In genomic region chr22:24157783-24158170, GRCh38 we compare ENCODE assay signal across 9 cellular contexts. TPM values are rescaled to one million over a fixed set of nuclear protein-coding genes. Genes with fewer than 3 reads are reported as not detected.
DNase-seq lines count a peak whose midpoint lies in the region; ATAC-seq and TF ChIP-seq lines count a peak whose summit lies in the region.
"Had no signal": no experiment of that assay in that cellular context is flagged by ENCODE, and none has a peak within 500 bp of the region (broad histone marks: within the 10 kb centered on the region; RNA-seq: fewer than 3 reads in every experiment).

No MANE protein-coding gene starts in this region.

- no peak for DNase-seq in T-helper 2 cell treated with Interferon-gamma antibody and Interleukin-4, amounts not matched to agents 5 μg/mL and 100 μg/mL, for 36 hours (ENCODE audit: low spot score)
- no peak for DNase-seq in T-helper 2 cell
- DNase-seq in activated CD8-positive, alpha-beta T cell treated with anti-CD3 and anti-CD28 coated beads, Interleukin-2, amount 10 ng/mL, durations not matched to agents 7 days and 5 days, result no peak
- DNase-seq in thoracic aorta (ENCODE audit: low spot score), result peak; percentile 65
- no peak for DNase-seq in BE2C

- H3K36me3 Mint-ChIP-seq in T-helper 2 cell treated with Interferon-gamma antibody and Interleukin-4, amounts not matched to agents 5 μg/mL and 100 μg/mL, for 36 hours (ENCODE audit: low read depth), result peaks cover 13% of the 10 kb centered on the region
- H3K36me3 Mint-ChIP-seq in activated CD8-positive, alpha-beta T cell treated with anti-CD3 and anti-CD28 coated beads, Interleukin-2, amount 10 ng/mL, durations not matched to agents 7 days and 5 days (ENCODE audit: low read depth), result peaks cover 32% of the 10 kb centered on the region

- H3K9me3 ChIP-seq in thoracic aorta (no peaks in the 10 kb centered on the region), BE2C (no peaks in the 10 kb centered on the region)

- POLR2A ChIA-PET in activated CD8-positive, alpha-beta T cell treated with anti-CD3 and anti-CD28 coated beads, Interleukin-2, amount 10 ng/mL, durations not matched to agents 7 days and 5 days (lab: Charles Lee), result interaction anchor here (0.9 to 3.6 kb wide), 8 partner anchors 11 to 147 kb away, joined by 3 to 30 read pairs (median 7); partner anchors contain the start of gene CABIN1

- peaks cover 43 to 72% of the 10 kb centered on the region in 2 donors for H3K4me1 ChIP-seq in thoracic aorta (ENCODE audit: control insufficient read depth in 1 of 2, low read depth in 2 of 2)
- H3K4me1 ChIP-seq in BE2C, result peaks cover 9% of the 10 kb centered on the region

- CTCF ChIA-PET in activated CD8-positive, alpha-beta T cell treated with anti-CD3 and anti-CD28 coated beads, Interleukin-2, amount 10 ng/mL, durations not matched to agents 7 days and 5 days (lab: Charles Lee), result interaction anchor here (1.0 to 6.6 kb wide), 26 partner anchors 7 to 264 kb away, joined by 3 to 132 read pairs (median 12); partner anchors contain the start of genes CABIN1 and MIF

- TF ChIP-seq CTCF in thoracic aorta (IDR thresholded peaks at IDR 0.05) (peak; percentile 44), BE2C (IDR thresholded peaks at IDR 0.05; ENCODE audit: low read depth, low read length) (no peak)

- H3K27me3 Mint-ChIP-seq in T-helper 2 cell treated with Interferon-gamma antibody and Interleukin-4, amounts not matched to agents 5 μg/mL and 100 μg/mL, for 36 hours (ENCODE audit: low read depth), result no peaks in the 10 kb centered on the region
- no peaks in the 10 kb centered on the region for H3K27me3 Mint-ChIP-seq in activated CD8-positive, alpha-beta T cell treated with anti-CD3 and anti-CD28 coated beads, Interleukin-2, amount 10 ng/mL, durations not matched to agents 7 days and 5 days (ENCODE audit: low read depth)

- no peaks in the 10 kb centered on the region for H3K9me3 Mint-ChIP-seq in T-helper 2 cell treated with Interferon-gamma antibody and Interleukin-4, amounts not matched to agents 5 μg/mL and 100 μg/mL, for 36 hours
- H3K9me3 Mint-ChIP-seq in activated CD8-positive, alpha-beta T cell treated with anti-CD3 and anti-CD28 coated beads, Interleukin-2, amount 10 ng/mL, durations not matched to agents 7 days and 5 days (ENCODE audit: insufficient read depth), result no peaks in the 10 kb centered on the region

- peaks cover 47% of the 10 kb centered on the region for H3K4me1 Mint-ChIP-seq in T-helper 2 cell treated with Interferon-gamma antibody and Interleukin-4, amounts not matched to agents 5 μg/mL and 100 μg/mL, for 36 hours (ENCODE audit: low read depth)
- peaks cover 67% of the 10 kb centered on the region for H3K4me1 Mint-ChIP-seq in activated CD8-positive, alpha-beta T cell treated with anti-CD3 and anti-CD28 coated beads, Interleukin-2, amount 10 ng/mL, durations not matched to agents 7 days and 5 days (ENCODE audit: low read depth)

- no peaks in the 10 kb centered on the region for H3K36me3 ChIP-seq in thoracic aorta
- H3K36me3 ChIP-seq in BE2C, result no peaks in the 10 kb centered on the region

- H3K27ac Mint-ChIP-seq in T-helper 2 cell treated with Interferon-gamma antibody and Interleukin-4, amounts not matched to agents 5 μg/mL and 100 μg/mL, for 36 hours, result peak overlapping the region; percentile 92
- H3K27ac Mint-ChIP-seq in activated CD8-positive, alpha-beta T cell treated with anti-CD3 and anti-CD28 coated beads, Interleukin-2, amount 10 ng/mL, durations not matched to agents 7 days and 5 days, result peak overlapping the region; percentile 95

- H3K4me3 Mint-ChIP-seq in T-helper 2 cell treated with Interferon-gamma antibody and Interleukin-4, amounts not matched to agents 5 μg/mL and 100 μg/mL, for 36 hours, result peak overlapping the region; percentile 95
- peak overlapping the region; percentile 94 for H3K4me3 Mint-ChIP-seq in activated CD8-positive, alpha-beta T cell treated with anti-CD3 and anti-CD28 coated beads, Interleukin-2, amount 10 ng/mL, durations not matched to agents 7 days and 5 days

- ATAC-seq in activated CD8-positive, alpha-beta T cell treated with anti-CD3 and anti-CD28 coated beads, Interleukin-2, amount 10 ng/mL, durations not matched to agents 7 days and 5 days, result no peak
- ATAC-seq in thoracic aorta (ENCODE audit: insufficient number of reproducible peaks, low FRiP score, low read depth) (no peak), esophagus mucosa (no peak), HG02642 (IDR thresholded peaks at IDR 0.05; ENCODE audit: poor library complexity, unreplicated experiment) (no peak)

- peak overlapping the region; percentile 95 for H3K4me3 ChIP-seq in thoracic aorta
- H3K4me3 ChIP-seq in BE2C (ENCODE audit: low read depth, low read length), result no peak overlapping the region
- H3K4me3 ChIP-seq: K562 had no signal

- no peaks in the 10 kb centered on the region for H3K27me3 ChIP-seq in layer of hippocampus (ENCODE audit: control insufficient read depth, insufficient read depth, low read length)
- H3K27me3 ChIP-seq in thoracic aorta (replicated peaks; ENCODE audit: insufficient read depth), result no peaks in the 10 kb centered on the region
- no peaks in the 10 kb centered on the region for H3K27me3 ChIP-seq in BE2C

- peak overlapping the region; percentile 57 for H3K27ac ChIP-seq in layer of hippocampus (ENCODE audit: low read depth, low read length)
- peak overlapping the region; percentile 69 to 73 for H3K27ac ChIP-seq in thoracic aorta

RNA-seq across cellular contexts. Expression of gene SUSD2, which starts 23.5 kb away (rescaled TPM):
- total RNA-seq in activated CD8-positive, alpha-beta T cell treated with anti-CD3 and anti-CD28 coated beads, Interleukin-2, amount 10 ng/mL, durations not matched to agents 7 days and 5 days, result 1 to 10 TPM; 1.3 to 1.9 TPM
- total RNA-seq in thoracic aorta, result 10 to 100 TPM; 16.8 to 43.2 TPM
- total RNA-seq in esophagus mucosa, result 1.4 TPM
- polyA plus RNA-seq in BE2C (2012; ENCODE audit: insufficient read depth, insufficient read length, low read depth), result 1.6 TPM
